ENCODE assay signal across 27 cellular contexts in the genomic region with DNA sequence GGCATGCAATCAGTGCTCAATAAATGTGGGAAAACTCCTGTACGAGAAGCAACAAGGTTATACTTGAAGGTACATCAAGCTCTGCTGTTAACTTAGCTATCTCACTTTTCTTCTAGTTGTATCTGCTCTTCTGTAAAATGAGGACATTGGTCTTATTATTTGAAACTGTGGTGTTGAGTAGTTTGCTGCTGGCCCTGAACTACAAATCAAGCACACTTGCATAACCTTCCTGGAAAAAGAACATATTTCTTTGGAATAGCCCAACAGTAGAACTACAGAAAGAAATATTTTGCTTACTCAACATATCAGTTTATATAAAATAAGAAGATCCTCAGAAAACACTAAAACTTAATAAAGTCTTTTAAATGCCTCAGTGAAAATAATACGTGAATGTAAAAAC.
"Had no signal": no experiment of that assay in that cellular context is flagged by ENCODE, and none has a peak within 500 bp of the region (broad histone marks: within the 10 kb centered on the region; RNA-seq: fewer than 3 reads in every experiment).

No MANE protein-coding gene starts in this region.

- H3K27me3 ChIP-seq: pancreas, sigmoid colon, spleen, suprapubic skin, tibial artery, upper lobe of right lung had no signal

- H3K4me1 ChIP-seq: prostate gland, suprapubic skin, tibial artery had no signal

- DNase-seq: hippocampal formation; kidney glomerular epithelial cell; left cardiac atrium; midbrain; mucosa of descending colon; naive thymus-derived CD4-positive, alpha-beta T cell; nucleus accumbens; pancreas; posterior cingulate gyrus; retina; right cardiac atrium; sigmoid colon; small intestine; spleen; stimulated activated CD4-positive, alpha-beta T cell treated with anti-CD3 and anti-CD28 coated beads, Interleukin-4, amount 100 ng/mL, for 24 hours; stimulated activated naive CD4-positive, alpha-beta T cell; tibial artery; trophoblast cell; upper lobe of right lung had no signal

- H3K9me3 ChIP-seq: mucosa of descending colon, pancreas, prostate gland, sigmoid colon, spleen, suprapubic skin, thoracic aorta, tibial artery, upper lobe of right lung had no signal

- ATAC-seq: left lobe of liver; mucosa of descending colon; naive thymus-derived CD4-positive, alpha-beta T cell; natural killer cell treated with Interleukin-12 subunit alpha and Interleukin-12 subunit beta and Interleukin-15 and Interleukin-18, amount 100 ng/mL, for 72 hours; pancreas; stimulated activated effector memory CD8-positive, alpha-beta T cell treated with anti-CD3 and anti-CD28 coated beads, Interleukin-12 subunit alpha, Interleukin-12 subunit beta, amount 100 ng/mL, for 72 hours; upper lobe of right lung had no signal

- H3K36me3 ChIP-seq: pancreas, prostate gland, sigmoid colon, spleen, suprapubic skin, thoracic aorta, tibial artery, upper lobe of right lung had no signal

- H3K4me3 ChIP-seq: mucosa of descending colon, pancreas, prostate gland, sigmoid colon, spleen, suprapubic skin, thoracic aorta, tibial artery, upper lobe of right lung had no signal

- FAIRE-seq: keratinocyte, pancreas, small intestine, urothelium cell line had no signal

- H3K27ac ChIP-seq: pancreas, prostate gland, spleen, suprapubic skin, thoracic aorta, tibial artery, upper lobe of right lung had no signal
